9 cellular contexts compared by ENCODE assay signal in the genomic region with DNA sequence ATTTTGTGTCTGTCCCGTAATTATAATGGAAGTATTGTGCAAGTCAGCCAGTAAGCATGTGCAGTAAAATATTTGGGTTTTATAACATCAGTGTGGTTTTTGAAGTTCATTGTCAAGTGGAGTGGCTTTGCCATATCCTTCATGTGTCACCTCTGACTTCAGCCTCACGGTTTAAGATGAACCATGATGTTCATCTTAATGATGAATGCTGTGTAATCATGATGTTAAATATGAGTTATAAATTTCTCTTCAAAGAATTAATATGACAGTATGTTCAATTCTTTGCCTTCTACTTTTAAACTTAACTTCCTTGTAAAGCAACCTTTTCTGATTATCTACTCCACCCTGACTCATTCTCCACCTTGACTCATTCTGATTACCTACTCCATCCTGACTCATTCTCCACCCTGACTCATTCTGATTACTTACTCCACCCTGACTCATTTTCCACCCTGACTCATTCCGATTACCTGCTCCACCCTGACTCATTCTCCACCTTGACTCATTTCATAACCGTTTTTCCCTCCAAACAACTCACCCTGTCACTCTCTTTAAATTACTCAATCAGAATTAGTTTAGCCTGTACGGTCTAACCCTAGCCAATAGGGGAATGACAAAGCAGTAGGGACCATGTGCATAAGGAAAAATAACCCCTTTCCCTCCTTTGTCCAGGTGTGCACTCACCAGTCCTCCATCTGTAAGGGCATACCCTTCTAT. TPM values are rescaled to one million over a fixed set of nuclear protein-coding genes. Genes with fewer than 3 reads are reported as not detected.
DNase-seq lines count a peak whose midpoint lies in the region; ATAC-seq, FAIRE-seq and TF ChIP-seq lines count a peak whose summit lies in the region.
"Had no signal": no experiment of that assay in that cellular context is flagged by ENCODE, and none has a peak within 500 bp of the region (broad histone marks: within the 10 kb centered on the region; RNA-seq: fewer than 3 reads in every experiment).

No MANE protein-coding gene starts in this region.

- H3K79me2 ChIP-seq in GM12878 (ENCODE audit: control insufficient read depth, insufficient read depth, low read length), result no peaks in the 10 kb centered on the region

- peak overlapping the region; percentile 12 to 86 for H3K27ac Mint-ChIP-seq in stimulated activated naive CD8-positive, alpha-beta T cell treated with anti-CD3 and anti-CD28 coated beads, Interleukin-15, amount 100 ng/mL, for 72 hours
- H3K27ac Mint-ChIP-seq: IgD-negative memory B cell had no signal

- peaks cover 7% of the 10 kb centered on the region; the same call in 2 of the 3 replicates for H3K9me3 ChIP-seq in GM12878 (replicated peaks; ENCODE audit: control insufficient read depth, insufficient read depth, low read length)

- no peak overlapping the region for H3K9ac ChIP-seq in GM12878 (ENCODE audit: control insufficient read depth, insufficient read depth, low read length)

- ATAC-seq in GM21576 (IDR thresholded peaks at IDR 0.05; ENCODE audit: unreplicated experiment) (peak; percentile 97), GM12878 (peak; percentile 96)
- peak; percentile 99 for ATAC-seq in stimulated activated naive CD8-positive, alpha-beta T cell treated with anti-CD3 and anti-CD28 coated beads, Interleukin-15, amount 100 ng/mL, for 72 hours

- FAIRE-seq in GM12878 (lab: Jason Lieb, UNC), result peak; percentile 69

- SMC1A ChIA-PET in GM12878 (lab: Charles Lee; ENCODE audit: uncharacterized antibody, unreplicated experiment), result no interaction called here

- no peaks in the 10 kb centered on the region for H3K27me3 ChIP-seq in GM06990 (replicated peaks; ENCODE audit: control insufficient read depth, insufficient read depth, low read length)
- H3K27me3 ChIP-seq in GM12878 (replicated peaks in 1 of 2; ENCODE audit: control insufficient read depth in 2 of 2, insufficient read depth in 2 of 2, low read length in 1 of 2), result no peaks in the 10 kb centered on the region

- CTCF ChIA-PET in GM12878 (lab: Yijun Ruan, JAX), result no interaction called here

- no peak overlapping the region for H3K4me3 ChIP-seq in GM06990 (replicated peaks; ENCODE audit: low read depth, low read length)
- H3K4me3 ChIP-seq in GM12878, result no peak overlapping the region

- no peak for TF ChIP-seq POLR2A in GM12878 (IDR thresholded peaks at IDR 0.05; ENCODE audit: low read depth, low read length)

- H3K9me3 Mint-ChIP-seq in stimulated activated naive CD8-positive, alpha-beta T cell treated with anti-CD3 and anti-CD28 coated beads, Interleukin-15, amount 100 ng/mL, for 72 hours, result peaks cover 51 to 56% of the 10 kb centered on the region in 2 donors

- WGBS in GM12878 (ENCODE audit: insufficient coverage, insufficient replicate concordance, low lambda C conversion rate, missing lambda C conversion rate), result 0% methylated on average over 5 of the region's 5 CpGs

- peak overlapping the region in 1 of 2 donors; percentile 2 for H3K4me3 Mint-ChIP-seq in stimulated activated naive CD8-positive, alpha-beta T cell treated with anti-CD3 and anti-CD28 coated beads, Interleukin-15, amount 100 ng/mL, for 72 hours

- no peak overlapping the region for H3K4me2 ChIP-seq in GM12878 (ENCODE audit: control insufficient read depth, insufficient read depth)

- peak; percentile 50 to 69; a peak in 2 of 4 replicates for TF ChIP-seq EP300 in GM12878 (IDR thresholded peaks at IDR 0.05; ENCODE audit: borderline replicate concordance in 1 of 2, control insufficient read depth in 1 of 2, low read depth in 2 of 2, low read length in 2 of 2)

- H3K4me1 ChIP-seq in GM12878 (ENCODE audit: control insufficient read depth, insufficient read depth, low read length), result peaks cover 4% of the 10 kb centered on the region; the same call in 1 of the 2 replicates

- RAD21 ChIA-PET in GM12878 (lab: Charles Lee; ENCODE audit: unreplicated experiment), result no interaction called here

- POLR2A ChIA-PET in GM12878 (lab: Charles Lee), result no interaction called here

- H4K20me1 ChIP-seq in GM12878 (ENCODE audit: control insufficient read depth, insufficient read depth), result no peaks in the 10 kb centered on the region

- DNase-seq in GM06990 (ENCODE audit: extremely low read depth, insufficient read length) (peak; percentile 64), HT-29 (ENCODE audit: low spot score) (peak; percentile 98), GM12878 (ENCODE audit: low read depth, low spot score) (peak; percentile 79), activated gamma-delta T cell treated with Interleukin-2 at 50 U/mL for 16 hours (no peak), NCI-H1048 (lab: John Stamatoyannopoulos, UW) (no peak)
- DNase-seq in stimulated activated naive CD8-positive, alpha-beta T cell treated with anti-CD3 and anti-CD28 coated beads, Interleukin-15, amount 100 ng/mL, for 72 hours, result peak; percentile 44 to 66
- no peak for DNase-seq in stimulated activated CD8-positive, alpha-beta memory T cell treated with anti-CD3 and anti-CD28 coated beads, Interleukin-4, amount 100 ng/mL, for 48 hours

- in situ Hi-C loops in GM12878 (cut with MboI), result no loop called here

- TF ChIP-seq RAD21 in GM12878 (IDR thresholded peaks at IDR 0.05; ENCODE audit: insufficient read depth, low read depth, low read length), result no peak

- peaks cover 18% of the 10 kb centered on the region for H3K4me1 Mint-ChIP-seq in stimulated activated naive CD8-positive, alpha-beta T cell treated with anti-CD3 and anti-CD28 coated beads, Interleukin-15, amount 100 ng/mL, for 72 hours

- H2AFZ ChIP-seq in GM12878 (ENCODE audit: control insufficient read depth, low read depth, low read length), result no peak overlapping the region

- intact Hi-C loops in GM12878 (cut with micrococcal nuclease; ENCODE audit: unreplicated experiment), result loop anchor here (1.0 kb wide), 1 partner anchor 50 kb away; the partner anchor contains the start of gene ANKRD10

- H3K27ac ChIP-seq in GM12878 (ENCODE audit: control insufficient read depth, insufficient read depth), result peak overlapping the region; percentile 48; the same call in 1 of the 2 replicates

- TF ChIP-seq CTCF in GM06990 (IDR thresholded peaks at IDR 0.05; ENCODE audit: insufficient read depth, low read length, poor library complexity, severe bottlenecking), result no peak
- TF ChIP-seq CTCF in GM12878 (IDR thresholded peaks at IDR 0.05 in 2 of 3, conservative IDR thresholded peaks at IDR 0.05 in 1 of 3; ENCODE audit: control insufficient read depth in 2 of 3, extremely low read depth in 1 of 3, insufficient read depth in 1 of 3, low read depth in 3 of 3, low read length in 3 of 3), result no peak

- H3K36me3 ChIP-seq in GM06990 (ENCODE audit: control insufficient read depth, insufficient read depth, low read length) (no peaks in the 10 kb centered on the region), GM12878 (ENCODE audit: control insufficient read depth in 2 of 2, insufficient read depth in 2 of 2, low read length in 1 of 2) (no peaks in the 10 kb centered on the region)

- no TSS peak for BruUV-seq in GM12878 (replicated peaks; lab: Mats Ljungman, UMichigan)

- H3K27me3 Mint-ChIP-seq in stimulated activated naive CD8-positive, alpha-beta T cell treated with anti-CD3 and anti-CD28 coated beads, Interleukin-15, amount 100 ng/mL, for 72 hours, result peaks cover 40% of the 10 kb centered on the region

TF ChIP-seq in GM12878, 131 proteins besides CTCF, POLR2A, EP300 and RAD21 (continues in another document):
- TF ChIP-seq BHLHE40 (IDR thresholded peaks at IDR 0.05; ENCODE audit: borderline replicate concordance in 1 of 2, low read depth in 2 of 2, low read length in 1 of 2), result peak in 1 of 2 experiments; percentile 6; a peak in 1 of 4 replicates
- peak; percentile 76 for TF ChIP-seq CREB1 (IDR thresholded peaks at IDR 0.05; ENCODE audit: low read depth)
- TF ChIP-seq POLR2AphosphoS5 (IDR thresholded peaks at IDR 0.05; ENCODE audit: low read length), result no peak
- peak; percentile 51 for TF ChIP-seq SP1 (IDR thresholded peaks at IDR 0.05; ENCODE audit: low read depth, low read length)
- no peak for TF ChIP-seq SMARCA5 (IDR thresholded peaks at IDR 0.05)
- TF ChIP-seq MEF2B (IDR thresholded peaks at IDR 0.05; ENCODE audit: partially characterized antibody, poor library complexity, severe bottlenecking), result peak; percentile 35
- peak; percentile 64 for TF ChIP-seq SKIL (IDR thresholded peaks at IDR 0.05; ENCODE audit: low read depth, poor library complexity, severe bottlenecking)
- peak; percentile 99 for TF ChIP-seq FOXM1 (IDR thresholded peaks at IDR 0.05; ENCODE audit: low read depth, low read length)

RNA-seq across cellular contexts. Expression of gene ANKRD10, which starts 50.3 kb away (rescaled TPM):
- 279 and 308 TPM in 2 replicates for total RNA-seq in HT-29 (2014; rRNA removed; shearing (Covaris generic))
- total RNA-seq in GM12878 (2013; cell fraction: nucleolus; rRNA removed), result 583 and 599 TPM in 2 replicates
- 121 and 123 TPM in 2 replicates for total RNA-seq in GM12878 (2014; rRNA removed)
- 99.9 and 134 TPM in 2 replicates for total RNA-seq in GM12878 (2014; rRNA removed; fragmentation: Illumina TruSeq; extraction: Trizol)
- total RNA-seq in GM12878 (2021), result 82.4 and 99.4 TPM in 2 replicates
- polyA plus RNA-seq in GM12878 (2011; ENCODE audit: low read depth), result 83.0 TPM
- polyA plus RNA-seq in GM12878 (2011; rRNA removed), result 199 and 280 TPM in 2 replicates
- 62.8 and 75.6 TPM in 2 replicates for polyA plus RNA-seq in GM12878 (2011; cell fraction: cytosol; rRNA removed)
- polyA plus RNA-seq in GM12878 (2011; cell fraction: nucleus; rRNA removed), result 410 and 447 TPM in 2 replicates
- 87.9 and 91.2 TPM in 2 replicates for polyA plus RNA-seq in GM12878 (2012)
- 54.8 and 70.4 TPM in 2 replicates for polyA plus RNA-seq in GM12878 (2014; fragmentation: Illumina TruSeq; extraction: Trizol)
- 10 to 100 TPM; 47.1 to 62.3 TPM for polyA plus RNA-seq in GM12878 (2014; fragmentation: Nextera tagmentation; extraction: Ambion mirVana)
- polyA plus RNA-seq in GM12878 (2014; rRNA removed), result 90.2 and 90.8 TPM in 2 replicates
- 100 to 1,000 TPM in 1 of 2 experiments, 10 to 100 TPM in 1; 95.1 to 101 TPM for polyA plus RNA-seq in GM12878 (2016; fragmentation: Nextera tagmentation; extraction: Ambion mirVana)
- 107 and 137 TPM in 2 replicates for polyA minus RNA-seq in GM12878 (2011; rRNA and poly(A)+ RNA removed)
- polyA minus RNA-seq in GM12878 (2011; cell fraction: cytosol; rRNA and poly(A)+ RNA removed), result 87.7 and 99.2 TPM in 2 replicates
- 344 and 435 TPM in 2 replicates for polyA minus RNA-seq in GM12878 (2011; cell fraction: nucleus; rRNA and poly(A)+ RNA removed)

Comparison
In these comparisons a context has a peak if more than half of its experiments do, and no peak if none do; other contexts are left out.
1. DNase-seq: peak in GM06990 (single experiment), HT-29 (single experiment), GM12878 (single experiment) and stimulated activated naive CD8-positive, alpha-beta T cell treated with anti-CD3 and anti-CD28 coated beads, Interleukin-15, amount 100 ng/mL, for 72 hours (2 of 2); none in activated gamma-delta T cell treated with Interleukin-2 at 50 U/mL for 16 hours (single experiment), NCI-H1048 (single experiment) and stimulated activated CD8-positive, alpha-beta memory T cell treated with anti-CD3 and anti-CD28 coated beads, Interleukin-4, amount 100 ng/mL, for 48 hours (single experiment).
2. Peak in every context shown above with its lines, with median percentiles within 50 percentile points of each other: ATAC-seq.